Comparison of ENCODE assay signal across 9 cellular contexts in the genomic region with DNA sequence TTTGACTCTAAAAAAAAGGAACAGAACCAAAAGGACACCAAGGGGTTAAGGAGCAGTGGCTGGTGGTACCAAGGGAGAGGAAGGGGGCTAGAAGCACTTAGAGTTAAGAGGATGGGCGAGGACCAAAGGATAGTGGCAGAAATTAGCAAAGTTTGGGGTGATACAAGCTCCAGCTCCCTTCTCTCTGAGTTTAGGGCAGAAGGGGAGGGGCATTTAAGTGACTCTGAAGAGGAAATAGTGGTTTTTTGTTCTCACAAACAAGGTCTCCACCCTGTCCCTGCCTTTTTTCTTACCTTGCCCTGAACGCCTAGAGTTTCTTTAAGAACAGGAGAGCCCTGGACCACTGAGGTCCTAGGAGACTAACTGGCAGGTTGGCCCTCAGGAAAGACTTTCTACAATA.
DNase-seq lines count a peak whose midpoint lies in the region; ATAC-seq and TF ChIP-seq lines count a peak whose summit lies in the region.
"Had no signal": no experiment of that assay in that cellular context is flagged by ENCODE, and none has a peak within 500 bp of the region (broad histone marks: within the 10 kb centered on the region; RNA-seq: fewer than 3 reads in every experiment).

No MANE protein-coding gene starts in this region.

- H4K20me1 ChIP-seq in Loucy (ENCODE audit: insufficient read depth, low read length, poor library complexity, severe bottlenecking): peaks cover 46% of the 10 kb centered on the region

- H3K4me3 ChIP-seq in ACC112 (ENCODE audit: low read depth, low read length) (peak overlapping the region; percentile 83), Loucy (ENCODE audit: low read length, poor library complexity, severe bottlenecking) (peak overlapping the region; percentile 79), muscle layer of duodenum (ENCODE audit: low read depth in 1 of 2, low read length in 2 of 2) (peak overlapping the region; percentile 2 to 99)

- DNase-seq in activated naive CD8-positive, alpha-beta T cell treated with anti-CD3 and anti-CD28 coated beads, Interleukin-2, amount 50 U/mL, for 24 hours: no peak
- no peak for DNase-seq in NCI-H1092 (lab: John Stamatoyannopoulos, UW)
- no peak for DNase-seq in NCI-H1417 (lab: John Stamatoyannopoulos, UW)
- no peak for DNase-seq in NCI-H345 treated with DMSO at 0.1 percent for 48 hours (lab: John Stamatoyannopoulos, UW; ENCODE audit: unreplicated experiment)
- DNase-seq: stimulated activated CD4-positive, alpha-beta T cell treated with anti-CD3 and anti-CD28 coated beads, Interleukin-4, amount 100 ng/mL, for 24 hours had no signal

- H3K4me1 ChIP-seq in ACC112 (ENCODE audit: control insufficient read depth, insufficient read depth, low read length, unreplicated experiment) (peaks cover 24% of the 10 kb centered on the region), Loucy (ENCODE audit: insufficient read depth, low read length, poor library complexity, severe bottlenecking) (peaks cover 37% of the 10 kb centered on the region), muscle layer of duodenum (ENCODE audit: control insufficient read depth in 1 of 2, insufficient read depth in 2 of 2, low read length in 2 of 2) (peaks cover 7 to 38% of the 10 kb centered on the region in 2 donors)

- no peaks in the 10 kb centered on the region for H3K9me2 ChIP-seq in Loucy (replicated peaks; ENCODE audit: low read depth, low read length)

- no peak for TF ChIP-seq CTCF in Loucy (conservative IDR thresholded peaks at IDR 0.05; ENCODE audit: low read length)

- no peaks in the 10 kb centered on the region for H3K27me3 ChIP-seq in ACC112 (ENCODE audit: insufficient read depth, low read length)
- no peaks in the 10 kb centered on the region for H3K27me3 ChIP-seq in Loucy (ENCODE audit: insufficient read depth, low read length, poor library complexity, severe bottlenecking)
- H3K27me3 ChIP-seq in muscle layer of duodenum (ENCODE audit: low read depth, low read length): no peaks in the 10 kb centered on the region

- H3K9ac ChIP-seq in Loucy (ENCODE audit: low read depth, low read length, poor library complexity, severe bottlenecking): peak overlapping the region; percentile 90

- H2AFZ ChIP-seq in ACC112 (ENCODE audit: low read length, unreplicated experiment) (no peak overlapping the region), Loucy (ENCODE audit: low read length) (no peak overlapping the region)

- H3K27ac Mint-ChIP-seq in activated naive CD8-positive, alpha-beta T cell treated with anti-CD3 and anti-CD28 coated beads, Interleukin-2, amount 50 U/mL, for 24 hours: peak overlapping the region; percentile 96

- H3K27me3 Mint-ChIP-seq in activated naive CD8-positive, alpha-beta T cell treated with anti-CD3 and anti-CD28 coated beads, Interleukin-2, amount 50 U/mL, for 24 hours: no peaks in the 10 kb centered on the region

- peak overlapping the region; percentile 99 for H3K4me2 ChIP-seq in Loucy (ENCODE audit: low read depth, low read length, poor library complexity, severe bottlenecking)

- peaks cover 73% of the 10 kb centered on the region for H3K79me2 ChIP-seq in ACC112 (ENCODE audit: control insufficient read depth, insufficient read depth, low read length, unreplicated experiment)
- peaks cover 70% of the 10 kb centered on the region for H3K79me2 ChIP-seq in Loucy (ENCODE audit: insufficient read depth, low read length)

- 0 out of 2 replicates have a peak, but pooled peaks cover 3% of the 10 kb centered on the region for H3F3A ChIP-seq in Loucy (ENCODE audit: low read depth)

- H3K36me3 ChIP-seq in ACC112 (ENCODE audit: insufficient read depth, low read length) (peaks cover 23% of the 10 kb centered on the region), Loucy (ENCODE audit: insufficient read depth, low read length) (peaks cover 37% of the 10 kb centered on the region; the same call in 1 of the 2 replicates), muscle layer of duodenum (ENCODE audit: control insufficient read depth in 1 of 2, insufficient read depth in 2 of 2, low read length in 2 of 2) (peaks cover 42 to 64% of the 10 kb centered on the region in 2 donors)

- H3K9me3 ChIP-seq in Loucy (ENCODE audit: insufficient read depth, low read depth, low read length): no peaks in the 10 kb centered on the region
- no peaks in the 10 kb centered on the region for H3K9me3 ChIP-seq in muscle layer of duodenum (ENCODE audit: control insufficient read depth in 1 of 2, low read length in 2 of 2)

- peaks cover 54% of the 10 kb centered on the region for H3K4me1 Mint-ChIP-seq in activated naive CD8-positive, alpha-beta T cell treated with anti-CD3 and anti-CD28 coated beads, Interleukin-2, amount 50 U/mL, for 24 hours

- no peak for ATAC-seq in activated naive CD8-positive, alpha-beta T cell treated with anti-CD3 and anti-CD28 coated beads, Interleukin-2, amount 50 U/mL, for 24 hours
- no peak for ATAC-seq in GM21786 (IDR thresholded peaks at IDR 0.05; ENCODE audit: unreplicated experiment)

- H3K36me3 Mint-ChIP-seq in activated naive CD8-positive, alpha-beta T cell treated with anti-CD3 and anti-CD28 coated beads, Interleukin-2, amount 50 U/mL, for 24 hours (ENCODE audit: low read depth): peaks cover 74% of the 10 kb centered on the region

- H3K9me3 Mint-ChIP-seq in activated naive CD8-positive, alpha-beta T cell treated with anti-CD3 and anti-CD28 coated beads, Interleukin-2, amount 50 U/mL, for 24 hours: no peaks in the 10 kb centered on the region

- H3K27ac ChIP-seq in ACC112 (ENCODE audit: low read depth, low read length): peak overlapping the region; percentile 40; the same call in 1 of the 2 replicates
- H3K27ac ChIP-seq in muscle layer of duodenum (ENCODE audit: low read length): peak overlapping the region; percentile 70

- H3K4me3 Mint-ChIP-seq in activated naive CD8-positive, alpha-beta T cell treated with anti-CD3 and anti-CD28 coated beads, Interleukin-2, amount 50 U/mL, for 24 hours: peak overlapping the region; percentile 97
